Comparison of ENCODE assay signal across 8 cellular contexts in the genomic region with DNA sequence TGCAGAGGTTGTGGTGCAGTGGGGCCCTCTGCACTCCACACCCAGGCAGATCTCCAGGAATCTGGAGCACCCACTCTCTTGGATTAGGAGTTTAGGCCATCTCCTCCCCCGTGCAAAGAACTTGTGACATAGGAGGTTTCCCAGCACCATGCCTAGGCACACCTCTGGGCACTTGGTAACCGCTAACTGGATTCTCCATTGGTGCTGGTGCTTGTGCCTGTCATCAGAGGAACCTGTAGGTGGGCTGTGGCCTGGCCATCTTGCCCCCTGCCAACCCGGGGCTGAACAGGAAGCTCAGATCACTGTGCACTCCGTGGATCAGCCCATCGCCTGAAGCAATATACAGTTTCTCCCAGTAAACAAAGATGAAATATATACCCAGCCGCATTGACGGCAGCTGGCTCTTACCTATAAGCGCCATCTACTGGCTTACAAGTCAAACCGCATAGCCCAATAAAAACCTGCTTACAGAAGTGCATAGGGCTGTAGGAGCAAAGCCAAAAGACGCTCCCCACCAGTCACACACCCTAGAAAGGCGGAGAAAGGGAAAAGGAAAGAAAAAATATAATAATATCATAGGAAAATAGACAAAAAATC. TPM values are rescaled to one million over a fixed set of nuclear protein-coding genes. Genes with fewer than 3 reads are reported as not detected.
A peak's percentile ranks its signal among the peaks of the same experiment; 100 is the strongest.
DNase-seq lines count a peak whose midpoint lies in the region; ATAC-seq, FAIRE-seq and TF ChIP-seq lines count a peak whose summit lies in the region.

No MANE protein-coding gene starts in this region.

- FAIRE-seq in bronchial epithelial cell (lab: Jason Lieb, UNC) = no peak

- DNase-seq in NCI-H524 (lab: John Stamatoyannopoulos, UW) = peak; percentile 10 to 73
- no peak for DNase-seq in NCI-H524 treated with DMSO at 0.1 percent for 48 hours (lab: John Stamatoyannopoulos, UW)
- DNase-seq in NCI-H446 treated with DMSO at 0.1 percent for 48 hours (lab: John Stamatoyannopoulos, UW) = peak; percentile 15
- peak; percentile 55 for DNase-seq in bronchial epithelial cell (ENCODE audit: low read depth)
- peak; percentile 50 for DNase-seq in neural progenitor cell (ENCODE audit: low spot score)
- no peak for DNase-seq in UCSD-AML1 (lab: John Stamatoyannopoulos, UW; ENCODE audit: unreplicated experiment)

- H3K27ac ChIP-seq in neural progenitor cell = no peak overlapping the region

- TF ChIP-seq CTCF in bronchial epithelial cell (IDR thresholded peaks at IDR 0.05; ENCODE audit: insufficient read depth, low read length, severe bottlenecking) (peak; percentile 63), neural progenitor cell (IDR thresholded peaks at IDR 0.05) (peak; percentile 57)

- peaks cover 7% of the 10 kb centered on the region for H3K9me3 Mint-ChIP-seq in neural progenitor cell

- no peak overlapping the region for H3K27ac Mint-ChIP-seq in neural progenitor cell

- H3K36me3 ChIP-seq in bronchial epithelial cell (ENCODE audit: control insufficient read depth, insufficient read depth, low read length) = no peaks in the 10 kb centered on the region
- H3K36me3 ChIP-seq in neural progenitor cell = no peaks in the 10 kb centered on the region

- no peak overlapping the region for H3K4me3 ChIP-seq in bronchial epithelial cell (ENCODE audit: low read depth, low read length)
- no peak overlapping the region for H3K4me3 ChIP-seq in neural progenitor cell

- no peaks in the 10 kb centered on the region for H3K79me2 ChIP-seq in neural progenitor cell (ENCODE audit: low read depth)

- no peak overlapping the region for H3K9ac ChIP-seq in neural progenitor cell

- no peak overlapping the region for H3K4me2 ChIP-seq in neural progenitor cell

- no peaks in the 10 kb centered on the region for H3K4me1 Mint-ChIP-seq in neural progenitor cell

- no peak overlapping the region for H3K4me3 Mint-ChIP-seq in neural progenitor cell

- H3F3A ChIP-seq in neural progenitor cell (ENCODE audit: low read depth) = no peaks in the 10 kb centered on the region

- no peaks in the 10 kb centered on the region for H3K4me1 ChIP-seq in neural progenitor cell

- peaks cover 5% of the 10 kb centered on the region for H3K27me3 Mint-ChIP-seq in neural progenitor cell (ENCODE audit: insufficient read depth, low read depth)

- H3K9me3 ChIP-seq in neural progenitor cell (ENCODE audit: low read depth) = peaks cover 10% of the 10 kb centered on the region

- H2AFZ ChIP-seq in neural progenitor cell (replicated peaks) = no peak overlapping the region

- ATAC-seq in GM19043 (IDR thresholded peaks at IDR 0.05; ENCODE audit: low read depth, unreplicated experiment) = peak; percentile 90
- ATAC-seq in HG03378 (IDR thresholded peaks at IDR 0.05; ENCODE audit: unreplicated experiment) = peak; percentile 95

- H3K27me3 ChIP-seq in bronchial epithelial cell (ENCODE audit: control insufficient read depth, insufficient read depth, low read length) (no peaks in the 10 kb centered on the region), neural progenitor cell (no peaks in the 10 kb centered on the region)

- no peaks in the 10 kb centered on the region for H4K20me1 ChIP-seq in neural progenitor cell (ENCODE audit: low read depth)

- no peaks in the 10 kb centered on the region for H3K36me3 Mint-ChIP-seq in neural progenitor cell

RNA-seq across cellular contexts. Expression of gene TEX13B, which starts 19.1 kb away (rescaled TPM):
- not detected in 2 replicates for total RNA-seq in bronchial epithelial cell
- not detected in 2 replicates for total RNA-seq in neural progenitor cell (ENCODE audit: low replicate concordance)

RNA-seq across cellular contexts. Expression of gene VSIG1, which starts 43.5 kb away (rescaled TPM):
- 0.26 TPM in 2 replicates for total RNA-seq in bronchial epithelial cell
- total RNA-seq in neural progenitor cell (ENCODE audit: low replicate concordance) = 0.15 and 0.22 TPM in 2 replicates

Comparison
In these comparisons a context has a peak if more than half of its experiments do, and no peak if none do; other contexts are left out.
1. DNase-seq: peak in NCI-H524 (2 of 2), NCI-H446 treated with DMSO at 0.1 percent for 48 hours (single experiment), bronchial epithelial cell (single experiment) and neural progenitor cell (single experiment); none in NCI-H524 treated with DMSO at 0.1 percent for 48 hours (single experiment) and UCSD-AML1 (single experiment).